Comparison of ENCODE assay signal across 8 cellular contexts in genomic region chr19:13952154-13953020, GRCh38. TPM values are rescaled to one million over a fixed set of nuclear protein-coding genes. Genes with fewer than 3 reads are reported as not detected.
DNase-seq lines count a peak whose midpoint lies in the region; ATAC-seq lines count a peak whose summit lies in the region.

TSS of gene DCAF15 (plus strand) at chr19:13952509. CDS start at chr19:13952513, 4 bp downstream.

- peak; percentile 98 for ATAC-seq in GM19023 (IDR thresholded peaks at IDR 0.05; ENCODE audit: unreplicated experiment)
- peak; percentile 97 for ATAC-seq in HG03280 (IDR thresholded peaks at IDR 0.05; ENCODE audit: unreplicated experiment)

- peak within 1 kb of the TSS; percentile 88 to 94 (median 91) for H3K4me3 Mint-ChIP-seq in immature natural killer cell

- H3K36me3 Mint-ChIP-seq in immature natural killer cell: peaks cover 0 to 8% (median 6%) of the 10 kb centered on the region in 3 donors

- H3K9me3 Mint-ChIP-seq in immature natural killer cell: no peaks in the 10 kb centered on the region

- DNase-seq in AG08396 (ENCODE audit: low spot score): peak; percentile 100
- DNase-seq in NCI-H345 treated with DMSO at 0.1 percent for 48 hours (lab: John Stamatoyannopoulos, UW; ENCODE audit: unreplicated experiment): peak; percentile 95
- DNase-seq in activated CD4-positive, CD25-positive, alpha-beta regulatory T cell (lab: John Stamatoyannopoulos, UW): peak; percentile 95 to 98 (median 97)
- DNase-seq in central memory CD4-positive, alpha-beta T cell: peak; percentile 99
- DNase-seq in immature natural killer cell: peak; percentile 99 to 100 (median 99)
- DNase-seq in smooth muscle cell of the brain vasculature (ENCODE audit: low read depth, low spot score): peak; percentile 99

- peaks cover 24 to 26% of the 10 kb centered on the region in 2 donors for H3K4me1 Mint-ChIP-seq in immature natural killer cell

- H3K27me3 Mint-ChIP-seq in immature natural killer cell (ENCODE audit: low read depth in 3 of 3): peaks cover 6 to 9% (median 8%) of the 10 kb centered on the region in 3 donors

- peak within 1 kb of the TSS; percentile 84 to 94 (median 90) for H3K27ac Mint-ChIP-seq in immature natural killer cell

RNA-seq across cellular contexts. Expression of gene DCAF15, which starts in this region (rescaled TPM):
- 1 to 10 TPM; 2.4 to 9.4 (median 4.2) TPM for polyA plus RNA-seq in immature natural killer cell

Comparison
In these comparisons a context has a peak if more than half of its experiments do, and no peak if none do; other contexts are left out.
1. Peak in every context shown above with its lines: DNase-seq and ATAC-seq.